ENCODE assay signal across 33 cellular contexts in genomic region chr17:61723914-61724313, GRCh38.
"Had no signal": no experiment of that assay in that cellular context is flagged by ENCODE, and none has a peak within 500 bp of the region (broad histone marks: within the 10 kb centered on the region; RNA-seq: fewer than 3 reads in every experiment).

No MANE protein-coding gene starts in this region.

- ATAC-seq: activated CD4-positive, alpha-beta T cell treated with anti-CD3 and anti-CD28 coated beads for 36 hours; activated CD4-positive, CD25-positive, alpha-beta regulatory T cell treated with anti-CD3 and anti-CD28 coated beads, Interleukin-2, amount 50 U/mL, for 24 hours; activated CD8-positive, alpha-beta memory T cell treated with anti-CD3 and anti-CD28 coated beads, Interleukin-2, amount 10 ng/mL, durations not matched to agents 7 days and 5 days; activated CD8-positive, alpha-beta T cell treated with anti-CD3 and anti-CD28 coated beads, Interleukin-2, amount 10 ng/mL, durations not matched to agents 7 days and 5 days; activated naive CD4-positive, alpha-beta T cell treated with anti-CD3 and anti-CD28 coated beads, Interleukin-2, amount 50 U/mL, for 72 hours; WTC11 had no signal

- H3K4me3 ChIP-seq: adrenal gland, ascending aorta, cardiac muscle cell had no signal

- H3K27me3 ChIP-seq: adrenal gland, ascending aorta, cardiac muscle cell had no signal

- H3K36me3 ChIP-seq: adrenal gland, ascending aorta, cardiac muscle cell had no signal

- DNase-seq: activated CD4-positive, alpha-beta memory T cell treated with anti-CD3 and anti-CD28 coated beads, Interleukin-2, amount 10 ng/mL, durations not matched to agents 7 days and 5 days; activated CD4-positive, alpha-beta T cell treated with anti-CD3 and anti-CD28 coated beads for 1 hour; activated CD4-positive, alpha-beta T cell treated with anti-CD3 and anti-CD28 coated beads for 36 hours; activated CD4-positive, alpha-beta T cell treated with anti-CD3 and anti-CD28 coated beads for 48 hours; activated CD4-positive, alpha-beta T cell treated with anti-CD3 and anti-CD28 coated beads, Interleukin-2, amount 10 ng/mL, durations not matched to agents 7 days and 5 days; activated CD4-positive, alpha-beta T cell treated with anti-CD3 and anti-CD28 coated beads, Interleukin-2, amount 50 U/mL, for 48 hours; activated CD4-positive, CD25-positive, alpha-beta regulatory T cell; activated CD8-positive, alpha-beta memory T cell treated with anti-CD3 and anti-CD28 coated beads for 24 hours; activated CD8-positive, alpha-beta memory T cell treated with anti-CD3 and anti-CD28 coated beads, Interleukin-2, amount 10 ng/mL, durations not matched to agents 7 days and 5 days; activated CD8-positive, alpha-beta memory T cell treated with anti-CD3 and anti-CD28 coated beads, Interleukin-2, amount 50 U/mL, for 48 hours; activated CD8-positive, alpha-beta T cell treated with anti-CD3 and anti-CD28 coated beads, Interleukin-2, amount 10 ng/mL, durations not matched to agents 7 days and 5 days; activated effector memory CD4-positive, alpha-beta T cell treated with Interleukin-2 at 50 U/mL for 16 hours; activated gamma-delta T cell; activated naive CD4-positive, alpha-beta T cell treated with anti-CD3 and anti-CD28 coated beads for 36 hours; activated naive CD4-positive, alpha-beta T cell treated with anti-CD3 and anti-CD28 coated beads, Interleukin-2, amount 50 U/mL, for 16 hours; activated naive CD8-positive, alpha-beta T cell treated with anti-CD3 and anti-CD28 coated beads for 36 hours; activated T-cell treated with anti-CD3 and anti-CD28 coated beads, Interleukin-2, amount 50 U/mL, for 24 hours; activated T-cell treated with anti-CD3 and anti-CD28 coated beads, Interleukin-2, amount 50 U/mL, for 48 hours; adrenal gland; amniotic stem cell; caudate nucleus; cerebellar nuclear complex; T-helper 1 cell; T-helper 2 cell; T-helper 9 cell; WERI-Rb-1 had no signal

- H3K9me3 ChIP-seq: adrenal gland, ascending aorta had no signal

- H3K4me1 ChIP-seq: adrenal gland, ascending aorta had no signal

- H3K27ac ChIP-seq: adrenal gland, ascending aorta, cardiac muscle cell, WERI-Rb-1 had no signal

- FAIRE-seq: bronchial epithelial cell, TTC549 had no signal
